In the genomic region with DNA sequence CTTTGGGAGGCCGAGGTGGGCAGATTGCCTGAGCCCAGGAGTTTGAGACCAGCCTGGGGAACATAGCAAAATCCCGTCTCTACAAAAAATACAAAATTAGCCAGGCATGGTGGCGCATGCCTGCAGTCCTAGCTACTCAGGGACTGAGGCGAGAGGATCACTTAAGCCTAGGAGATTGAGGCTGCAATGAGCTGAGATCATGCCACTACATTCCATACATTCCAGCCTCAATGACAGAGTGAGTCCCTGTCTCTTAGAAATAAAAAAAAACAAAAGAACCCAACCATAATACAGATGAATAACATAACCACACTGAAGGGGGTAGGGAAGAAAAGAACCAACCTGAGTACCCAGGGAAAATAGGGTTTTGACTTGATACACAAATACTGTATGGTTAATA, we compare ENCODE assay signal across 14 cellular contexts. TPM values are rescaled to one million over a fixed set of nuclear protein-coding genes. Genes with fewer than 3 reads are reported as not detected.
A peak's percentile ranks its signal among the peaks of the same experiment; 100 is the strongest.
DNase-seq lines count a peak whose midpoint lies in the region; ATAC-seq and TF ChIP-seq lines count a peak whose summit lies in the region.
"Had no signal": no experiment of that assay in that cellular context is flagged by ENCODE, and none has a peak within 500 bp of the region (broad histone marks: within the 10 kb centered on the region; RNA-seq: fewer than 3 reads in every experiment).

No MANE protein-coding gene starts in this region.

- peak; percentile 80 for DNase-seq in GM23338 (ENCODE audit: low spot score)
- no peak for DNase-seq in RWPE2 (ENCODE audit: low spot score)
- DNase-seq in fibroblast of pulmonary artery (ENCODE audit: low read depth): peak; percentile 60
- DNase-seq in retinal pigment epithelial cell (ENCODE audit: low read depth): peak; percentile 62
- no peak for DNase-seq in UCSD-AML1 (lab: John Stamatoyannopoulos, UW; ENCODE audit: unreplicated experiment)
- DNase-seq in stimulated activated CD4-positive, alpha-beta T cell treated with anti-CD3 and anti-CD28 coated beads, Interleukin-15, amount 100 ng/mL, for 24 hours: no peak
- DNase-seq: activated T-cell treated with anti-CD3 and anti-CD28 coated beads, Interleukin-2, amount 50 U/mL, for 4 hours; Caco-2; NCI-H2227 treated with DMSO at 0.1 percent for 48 hours had no signal

- H3K9me3 ChIP-seq in RWPE2 (ENCODE audit: severe bottlenecking): no peaks in the 10 kb centered on the region
- H3K9me3 ChIP-seq: Caco-2, neutrophil had no signal

- H3K27me3 ChIP-seq in GM23338 (ENCODE audit: insufficient read depth): no peaks in the 10 kb centered on the region
- no peaks in the 10 kb centered on the region for H3K27me3 ChIP-seq in RWPE2 (ENCODE audit: insufficient read depth, poor library complexity, severe bottlenecking)

- no peaks in the 10 kb centered on the region; the same call in 1 of the 3 replicates for H3K36me3 Mint-ChIP-seq in GM23338 (ENCODE audit: low read depth)
- H3K36me3 Mint-ChIP-seq: stimulated activated memory B cell treated with anti-CD40 and anti-IgM and Interleukin-4, amounts not matched to agents 10 μg/mL and 1 μg/mL and 100 μg/mL, for 72 hours had no signal

- H3K9me3 Mint-ChIP-seq in GM23338: no peaks in the 10 kb centered on the region
- H3K9me3 Mint-ChIP-seq: activated T-cell treated with anti-CD3 and anti-CD28 coated beads, Interleukin-2, amount 50 U/mL, for 4 hours; stimulated activated memory B cell treated with anti-CD40 and anti-IgM and Interleukin-4, amounts not matched to agents 10 μg/mL and 1 μg/mL and 100 μg/mL, for 72 hours had no signal

- H3K4me1 Mint-ChIP-seq in GM23338: peaks cover 49% of the 10 kb centered on the region
- H3K4me1 Mint-ChIP-seq: stimulated activated memory B cell treated with anti-CD40 and anti-IgM and Interleukin-4, amounts not matched to agents 10 μg/mL and 1 μg/mL and 100 μg/mL, for 72 hours had no signal

- H3K4me3 ChIP-seq in GM23338 (no peak overlapping the region), RWPE2 (ENCODE audit: severe bottlenecking) (no peak overlapping the region), fibroblast of pulmonary artery (replicated peaks; ENCODE audit: low read depth, low read length) (no peak overlapping the region), retinal pigment epithelial cell (ENCODE audit: low read length) (no peak overlapping the region)

- H3K4me3 Mint-ChIP-seq in GM23338: no peak overlapping the region
- H3K4me3 Mint-ChIP-seq: activated T-cell treated with anti-CD3 and anti-CD28 coated beads, Interleukin-2, amount 50 U/mL, for 4 hours; stimulated activated memory B cell treated with anti-CD40 and anti-IgM and Interleukin-4, amounts not matched to agents 10 μg/mL and 1 μg/mL and 100 μg/mL, for 72 hours had no signal

- peaks cover 33% of the 10 kb centered on the region for H3K4me1 ChIP-seq in GM23338 (ENCODE audit: insufficient read depth)
- H3K4me1 ChIP-seq in RWPE2 (ENCODE audit: insufficient read depth, poor library complexity, severe bottlenecking): peaks cover 7% of the 10 kb centered on the region

- H2AFZ ChIP-seq in GM23338: no peak overlapping the region

- H3K4me2 ChIP-seq in GM23338: peak overlapping the region; percentile 12

- no peaks in the 10 kb centered on the region for H3K36me3 ChIP-seq in GM23338 (ENCODE audit: insufficient read depth)
- H3K36me3 ChIP-seq in RWPE2 (ENCODE audit: low read depth): no peaks in the 10 kb centered on the region
- H3K36me3 ChIP-seq: neutrophil had no signal

- no peaks in the 10 kb centered on the region for H3K79me2 ChIP-seq in GM23338 (replicated peaks; ENCODE audit: insufficient read depth)

- H3K9me2 ChIP-seq in GM23338 (ENCODE audit: insufficient read depth): peaks cover 13% of the 10 kb centered on the region; the same call in 1 of the 2 replicates

- H3K27ac ChIP-seq in GM23338 (ENCODE audit: low read depth) (peak overlapping the region; percentile 55), RWPE2 (ENCODE audit: poor library complexity, severe bottlenecking) (no peak overlapping the region)
- H3K27ac ChIP-seq: neutrophil, VCaP had no signal

- H3F3A ChIP-seq in GM23338 (replicated peaks; ENCODE audit: low read depth): no peaks in the 10 kb centered on the region

- no peak overlapping the region; the same call in 1 of the 2 replicates for H3K27ac Mint-ChIP-seq in GM23338
- H3K27ac Mint-ChIP-seq: stimulated activated memory B cell treated with anti-CD40 and anti-IgM and Interleukin-4, amounts not matched to agents 10 μg/mL and 1 μg/mL and 100 μg/mL, for 72 hours had no signal

- peaks cover 7% of the 10 kb centered on the region for H3K27me3 Mint-ChIP-seq in GM23338 (ENCODE audit: insufficient read depth, low read depth, poor library complexity)

- no peaks in the 10 kb centered on the region for H4K20me1 ChIP-seq in GM23338 (replicated peaks; ENCODE audit: insufficient read depth)

- TF ChIP-seq CTCF in GM23338 (conservative IDR thresholded peaks at IDR 0.05; ENCODE audit: low read depth in 2 of 2): no peak
- no peak for TF ChIP-seq CTCF in RWPE2 (IDR thresholded peaks at IDR 0.05; ENCODE audit: poor library complexity, severe bottlenecking)
- no peak for TF ChIP-seq CTCF in fibroblast of pulmonary artery (IDR thresholded peaks at IDR 0.05; ENCODE audit: low read length, missing control alignments)
- TF ChIP-seq CTCF in retinal pigment epithelial cell (conservative IDR thresholded peaks at IDR 0.05; ENCODE audit: low read depth, low read length): no peak

- ATAC-seq in GM23338 (peak; percentile 91), RWPE2 (ENCODE audit: low read depth) (peak; percentile 85), HG03095 (IDR thresholded peaks at IDR 0.05; ENCODE audit: unreplicated experiment) (no peak)
- no peak for ATAC-seq in activated CD4-positive, CD25-positive, alpha-beta regulatory T cell treated with anti-CD3 and anti-CD28 coated beads, Interleukin-2, amount 50 U/mL, for 24 hours
- ATAC-seq: activated T-cell treated with anti-CD3 and anti-CD28 coated beads, Interleukin-2, amount 50 U/mL, for 4 hours; stimulated activated memory B cell treated with anti-CD40 and anti-IgM and Interleukin-4, amounts not matched to agents 10 μg/mL and 1 μg/mL and 100 μg/mL, for 72 hours had no signal

TF ChIP-seq in GM23338, 12 proteins besides CTCF, POLR2A, EP300 and RAD21:
- TF ChIP-seq EZH2 (IDR thresholded peaks at IDR 0.05; ENCODE audit: low read depth, unreplicated experiment): no peak
- TF ChIP-seq, protein P1, sequence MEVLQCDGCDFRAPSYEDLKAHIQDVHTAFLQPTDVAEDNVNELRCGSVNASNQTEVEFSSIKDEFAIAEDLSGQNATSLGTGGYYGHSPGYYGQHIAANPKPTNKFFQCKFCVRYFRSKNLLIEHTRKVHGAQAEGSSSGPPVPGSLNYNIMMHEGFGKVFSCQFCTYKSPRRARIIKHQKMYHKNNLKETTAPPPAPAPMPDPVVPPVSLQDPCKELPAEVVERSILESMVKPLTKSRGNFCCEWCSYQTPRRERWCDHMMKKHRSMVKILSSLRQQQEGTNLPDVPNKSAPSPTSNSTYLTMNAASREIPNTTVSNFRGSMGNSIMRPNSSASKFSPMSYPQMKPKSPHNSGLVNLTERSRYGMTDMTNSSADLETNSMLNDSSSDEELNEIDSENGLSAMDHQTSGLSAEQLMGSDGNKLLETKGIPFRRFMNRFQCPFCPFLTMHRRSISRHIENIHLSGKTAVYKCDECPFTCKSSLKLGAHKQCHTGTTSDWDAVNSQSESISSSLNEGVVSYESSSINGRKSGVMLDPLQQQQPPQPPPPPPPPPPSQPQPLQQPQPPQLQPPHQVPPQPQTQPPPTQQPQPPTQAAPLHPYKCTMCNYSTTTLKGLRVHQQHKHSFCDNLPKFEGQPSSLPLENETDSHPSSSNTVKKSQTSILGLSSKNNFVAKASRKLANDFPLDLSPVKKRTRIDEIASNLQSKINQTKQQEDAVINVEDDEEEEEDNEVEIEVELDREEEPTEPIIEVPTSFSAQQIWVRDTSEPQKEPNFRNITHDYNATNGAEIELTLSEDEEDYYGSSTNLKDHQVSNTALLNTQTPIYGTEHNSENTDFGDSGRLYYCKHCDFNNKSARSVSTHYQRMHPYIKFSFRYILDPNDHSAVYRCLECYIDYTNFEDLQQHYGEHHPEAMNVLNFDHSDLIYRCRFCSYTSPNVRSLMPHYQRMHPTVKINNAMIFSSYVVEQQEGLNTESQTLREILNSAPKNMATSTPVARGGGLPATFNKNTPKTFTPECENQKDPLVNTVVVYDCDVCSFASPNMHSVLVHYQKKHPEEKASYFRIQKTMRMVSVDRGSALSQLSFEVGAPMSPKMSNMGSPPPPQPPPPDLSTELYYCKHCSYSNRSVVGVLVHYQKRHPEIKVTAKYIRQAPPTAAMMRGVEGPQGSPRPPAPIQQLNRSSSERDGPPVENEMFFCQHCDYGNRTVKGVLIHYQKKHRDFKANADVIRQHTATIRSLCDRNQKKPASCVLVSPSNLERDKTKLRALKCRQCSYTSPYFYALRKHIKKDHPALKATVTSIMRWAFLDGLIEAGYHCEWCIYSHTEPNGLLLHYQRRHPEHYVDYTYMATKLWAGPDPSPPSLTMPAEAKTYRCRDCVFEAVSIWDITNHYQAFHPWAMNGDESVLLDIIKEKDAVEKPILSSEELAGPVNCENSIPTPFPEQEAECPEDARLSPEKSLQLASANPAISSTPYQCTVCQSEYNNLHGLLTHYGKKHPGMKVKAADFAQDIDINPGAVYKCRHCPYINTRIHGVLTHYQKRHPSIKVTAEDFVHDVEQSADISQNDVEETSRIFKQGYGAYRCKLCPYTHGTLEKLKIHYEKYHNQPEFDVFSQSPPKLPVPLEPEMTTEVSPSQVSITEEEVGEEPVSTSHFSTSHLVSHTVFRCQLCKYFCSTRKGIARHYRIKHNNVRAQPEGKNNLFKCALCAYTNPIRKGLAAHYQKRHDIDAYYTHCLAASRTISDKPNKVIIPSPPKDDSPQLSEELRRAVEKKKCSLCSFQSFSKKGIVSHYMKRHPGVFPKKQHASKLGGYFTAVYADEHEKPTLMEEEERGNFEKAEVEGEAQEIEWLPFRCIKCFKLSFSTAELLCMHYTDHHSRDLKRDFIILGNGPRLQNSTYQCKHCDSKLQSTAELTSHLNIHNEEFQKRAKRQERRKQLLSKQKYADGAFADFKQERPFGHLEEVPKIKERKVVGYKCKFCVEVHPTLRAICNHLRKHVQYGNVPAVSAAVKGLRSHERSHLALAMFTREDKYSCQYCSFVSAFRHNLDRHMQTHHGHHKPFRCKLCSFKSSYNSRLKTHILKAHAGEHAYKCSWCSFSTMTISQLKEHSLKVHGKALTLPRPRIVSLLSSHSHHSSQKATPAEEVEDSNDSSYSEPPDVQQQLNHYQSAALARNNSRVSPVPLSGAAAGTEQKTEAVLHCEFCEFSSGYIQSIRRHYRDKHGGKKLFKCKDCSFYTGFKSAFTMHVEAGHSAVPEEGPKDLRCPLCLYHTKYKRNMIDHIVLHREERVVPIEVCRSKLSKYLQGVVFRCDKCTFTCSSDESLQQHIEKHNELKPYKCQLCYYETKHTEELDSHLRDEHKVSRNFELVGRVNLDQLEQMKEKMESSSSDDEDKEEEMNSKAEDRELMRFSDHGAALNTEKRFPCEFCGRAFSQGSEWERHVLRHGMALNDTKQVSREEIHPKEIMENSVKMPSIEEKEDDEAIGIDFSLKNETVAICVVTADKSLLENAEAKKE (CRISPR knock-in tag; IDR thresholded peaks at IDR 0.05): peak; percentile 44; the same call in 1 of the 2 replicates

RNA-seq across cellular contexts. Expression of a gene that starts 19.7 kb away (rescaled TPM):
- 57.8 and 58.0 TPM in 2 replicates for total RNA-seq in GM23338 (2014; rRNA removed; shearing (Covaris generic))
- polyA plus RNA-seq in GM23338 (2016; fragmentation: Nextera tagmentation; extraction: Ambion mirVana): 19.4 and 20.0 TPM in 2 replicates

Comparison
In these comparisons a context has a peak if more than half of its experiments do, and no peak if none do; other contexts are left out.
1. ATAC-seq: peak in GM23338 (single experiment) and RWPE2 (single experiment); none in HG03095 (single experiment) and activated CD4-positive, CD25-positive, alpha-beta regulatory T cell treated with anti-CD3 and anti-CD28 coated beads, Interleukin-2, amount 50 U/mL, for 24 hours (0 of 2).
2. DNase-seq: peak in GM23338 (single experiment), fibroblast of pulmonary artery (single experiment) and retinal pigment epithelial cell (single experiment); none in RWPE2 (single experiment), UCSD-AML1 (single experiment) and stimulated activated CD4-positive, alpha-beta T cell treated with anti-CD3 and anti-CD28 coated beads, Interleukin-15, amount 100 ng/mL, for 24 hours (single experiment).